Comparison of ENCODE assay signal across 17 cellular contexts in genomic region chr4:86834901-86835300, GRCh38.
A peak's percentile ranks its signal among the peaks of the same experiment; 100 is the strongest.
DNase-seq lines count a peak whose midpoint lies in the region; ATAC-seq and TF ChIP-seq lines count a peak whose summit lies in the region.
"Had no signal": no experiment of that assay in that cellular context is flagged by ENCODE, and none has a peak within 500 bp of the region (broad histone marks: within the 10 kb centered on the region; RNA-seq: fewer than 3 reads in every experiment).

No MANE protein-coding gene starts in this region.

- H3K4me3 ChIP-seq in SK-N-MC: no peak overlapping the region
- no peak overlapping the region for H3K4me3 ChIP-seq in fibroblast of mammary gland (ENCODE audit: control insufficient read depth, low read depth, low read length)

- no peak overlapping the region for H3K9ac ChIP-seq in SK-N-MC (ENCODE audit: insufficient read length)

- no peaks in the 10 kb centered on the region for H3K9me3 ChIP-seq in SK-N-MC (ENCODE audit: low read depth, low read length)

- H3K27ac ChIP-seq in SK-N-MC: peak overlapping the region; percentile 97

- TF ChIP-seq CTCF in fibroblast of mammary gland (conservative IDR thresholded peaks at IDR 0.05; ENCODE audit: control insufficient read depth, insufficient read depth, low read depth, low read length): no peak

- no peaks in the 10 kb centered on the region for H3K36me3 ChIP-seq in SK-N-MC (ENCODE audit: insufficient read depth, low read length)

- no peak for ATAC-seq in GM21390 (IDR thresholded peaks at IDR 0.05; ENCODE audit: unreplicated experiment)
- ATAC-seq: esophagus mucosa; naive thymus-derived CD4-positive, alpha-beta T cell; stimulated activated naive CD8-positive, alpha-beta T cell treated with anti-CD3 and anti-CD28 coated beads, Interleukin-15, amount 100 ng/mL, for 72 hours had no signal

- DNase-seq in AG08396 (ENCODE audit: low spot score): peak; percentile 70
- DNase-seq in HCEC 1CT: peak; percentile 83
- no peak for DNase-seq in SK-N-MC (ENCODE audit: low read depth, low spot score)
- peak; percentile 66 for DNase-seq in fibroblast of mammary gland (ENCODE audit: low read depth)
- DNase-seq in germinal center (ENCODE audit: low spot score): no peak
- DNase-seq in ecto neural progenitor cell (ENCODE audit: low spot score): no peak
- no peak for DNase-seq in superior temporal gyrus (ENCODE audit: extremely low spot score)
- DNase-seq: activated CD4-positive, alpha-beta T cell treated with anti-CD3 and anti-CD28 coated beads for 1 hour; activated gamma-delta T cell treated with Interleukin-2 at 50 U/mL for 16 hours; anterior cingulate cortex; naive thymus-derived CD4-positive, alpha-beta T cell; NCI-H2227 treated with DMSO at 0.1 percent for 48 hours; Right ventricle myocardium superior; stimulated activated naive CD8-positive, alpha-beta T cell treated with anti-CD3 and anti-CD28 coated beads, Interleukin-15, amount 100 ng/mL, for 72 hours; T-helper 2 cell had no signal

Comparison
In these comparisons a context has a peak if more than half of its experiments do, and no peak if none do; other contexts are left out.
1. DNase-seq: peak in AG08396 (single experiment), HCEC 1CT (single experiment) and fibroblast of mammary gland (single experiment); none in SK-N-MC (single experiment), germinal center (single experiment), ecto neural progenitor cell (single experiment) and superior temporal gyrus (single experiment).